Comparison of ENCODE assay signal across 8 cellular contexts in genomic region chr15:90184119-90184785, GRCh38. TPM values are rescaled to one million over a fixed set of nuclear protein-coding genes. Genes with fewer than 3 reads are reported as not detected.
A peak's percentile ranks its signal among the peaks of the same experiment; 100 is the strongest.
DNase-seq lines count a peak whose midpoint lies in the region; ATAC-seq and TF ChIP-seq lines count a peak whose summit lies in the region.

No MANE protein-coding gene starts in this region.

- no peaks in the 10 kb centered on the region for H3K36me3 ChIP-seq in HUES48 (ENCODE audit: control insufficient read depth, insufficient read depth, low read length)

- peaks cover 10% of the 10 kb centered on the region for H3K4me1 ChIP-seq in HUES48 (ENCODE audit: control insufficient read depth, insufficient read depth, low read length)

- H3K27ac Mint-ChIP-seq in T-cell (peak overlapping the region; percentile 7 to 34), mesothelial cell of epicardium (peak overlapping the region; percentile 80)
- peak overlapping the region; percentile 85 to 88 for H3K27ac Mint-ChIP-seq in effector memory CD8-positive, alpha-beta T cell

- H3K4me3 Mint-ChIP-seq in T-cell (peak overlapping the region; percentile 63 to 80 (median 77)), mesothelial cell of epicardium (peak overlapping the region; percentile 67)
- H3K4me3 Mint-ChIP-seq in effector memory CD8-positive, alpha-beta T cell, result peak overlapping the region; percentile 85 to 87

- ATAC-seq in GM21423 (IDR thresholded peaks at IDR 0.05; ENCODE audit: unreplicated experiment) (peak; percentile 31), T-cell (replicated peaks in 1 of 4) (peak in 3 of 4 experiments; percentile 12 to 48 (median 38))
- peak; percentile 53 for ATAC-seq in effector memory CD8-positive, alpha-beta T cell (replicated peaks)

- H3K4me3 ChIP-seq in HUES48 (ENCODE audit: low read depth, low read length), result peak overlapping the region; percentile 72

- peaks cover 0 to 3% of the 10 kb centered on the region in 2 donors for H3K27me3 Mint-ChIP-seq in T-cell
- peaks cover 0 to 3% of the 10 kb centered on the region in 2 donors for H3K27me3 Mint-ChIP-seq in effector memory CD8-positive, alpha-beta T cell
- no peaks in the 10 kb centered on the region for H3K27me3 Mint-ChIP-seq in mesothelial cell of epicardium (ENCODE audit: low read depth)

- H3K4me1 Mint-ChIP-seq in T-cell (peaks cover 14 to 23% (median 15%) of the 10 kb centered on the region in 3 donors), mesothelial cell of epicardium (peaks cover 22% of the 10 kb centered on the region)
- peaks cover 13 to 15% of the 10 kb centered on the region in 2 donors for H3K4me1 Mint-ChIP-seq in effector memory CD8-positive, alpha-beta T cell (ENCODE audit: low read depth in 2 of 2)

- H3K27me3 ChIP-seq in HUES48 (ENCODE audit: control insufficient read depth, insufficient read depth, low read length), result no peaks in the 10 kb centered on the region

- no peak for TF ChIP-seq CTCF in mesothelial cell of epicardium (IDR thresholded peaks at IDR 0.05; ENCODE audit: unreplicated experiment)

- H3K36me3 Mint-ChIP-seq in T-cell (no peaks in the 10 kb centered on the region), mesothelial cell of epicardium (no peaks in the 10 kb centered on the region)
- no peaks in the 10 kb centered on the region for H3K36me3 Mint-ChIP-seq in effector memory CD8-positive, alpha-beta T cell (ENCODE audit: insufficient read depth)

- DNase-seq in Daoy (ENCODE audit: low read depth) (peak; percentile 61), T-cell (no peak), mesothelial cell of epicardium (ENCODE audit: low spot score in 2 of 2, unreplicated experiment in 2 of 2) (no peak), superior temporal gyrus (ENCODE audit: extremely low spot score) (peak; percentile 56), GM19240 (ENCODE audit: insufficient read length, low spot score) (no peak)
- peak in 2 of 3 experiments; percentile 4 to 15 for DNase-seq in effector memory CD8-positive, alpha-beta T cell

- no peaks in the 10 kb centered on the region for H3K9me3 ChIP-seq in HUES48 (ENCODE audit: control insufficient read depth, insufficient read depth, low read length)

- POLR2A ChIA-PET in T-cell (lab: Charles Lee), result no interaction called here

- no peak overlapping the region for H3K27ac ChIP-seq in HUES48 (ENCODE audit: low read depth, low read length)

- H3K9me3 Mint-ChIP-seq in T-cell, result no peaks in the 10 kb centered on the region
- H3K9me3 Mint-ChIP-seq in effector memory CD8-positive, alpha-beta T cell, result no peaks in the 10 kb centered on the region
- no peaks in the 10 kb centered on the region for H3K9me3 Mint-ChIP-seq in mesothelial cell of epicardium

- H3K9ac ChIP-seq in HUES48 (ENCODE audit: low read depth, low read length), result no peak overlapping the region

- CTCF ChIA-PET in T-cell (lab: Charles Lee), result no interaction called here

RNA-seq across cellular contexts. Expression of gene SEMA4B, which starts 16.9 kb away (rescaled TPM):
- 16.2 and 31.4 TPM in 2 replicates for total RNA-seq in Daoy (2014; rRNA removed; shearing (Covaris generic))
- total RNA-seq in T-cell, result 10 to 100 TPM; 11.7 to 34.7 (median 25.4) TPM
- total RNA-seq in mesothelial cell of epicardium, result 32.3 to 37.7 TPM (median 35.4 TPM) in 3 replicates

RNA-seq across cellular contexts. Expression of gene CIB1, which starts 49.5 kb away (rescaled TPM):
- 25.5 and 39.3 TPM in 2 replicates for total RNA-seq in Daoy (2014; rRNA removed; shearing (Covaris generic))
- 100 to 1,000 TPM; 112 to 201 (median 139) TPM for total RNA-seq in T-cell
- total RNA-seq in mesothelial cell of epicardium, result 16.9 to 18.1 TPM (median 17.6 TPM) in 3 replicates

RNA-seq across cellular contexts. Expression of gene GDPGP1, which starts 49.8 kb away (rescaled TPM):
- total RNA-seq in Daoy (2014; rRNA removed; shearing (Covaris generic)), result 4.2 TPM in 2 replicates
- total RNA-seq in T-cell, result 10 to 100 TPM in 3 of 5 donors, 1 to 10 TPM in 2; 7.9 to 14.5 (median 12.1) TPM
- total RNA-seq in mesothelial cell of epicardium, result 8.0 to 9.2 TPM (median 8.4 TPM) in 3 replicates

Comparison
In these comparisons a context has a peak if more than half of its experiments do, and no peak if none do; other contexts are left out.
1. DNase-seq: peak in Daoy (single experiment), effector memory CD8-positive, alpha-beta T cell (2 of 3) and superior temporal gyrus (single experiment); none in T-cell (0 of 34), mesothelial cell of epicardium (0 of 2) and GM19240 (single experiment).
2. H3K27ac Mint-ChIP-seq: peak in every context shown above with its lines; median percentile 86 in effector memory CD8-positive, alpha-beta T cell; 80 in mesothelial cell of epicardium; 20 in T-cell.
3. Peak in every context shown above with its lines, with median percentiles within 50 percentile points of each other: ATAC-seq and H3K4me3 Mint-ChIP-seq.